In genomic region chr1:180743868-180744267, GRCh38 we compare ENCODE assay signal across 25 cellular contexts.
"Had no signal": no experiment of that assay in that cellular context is flagged by ENCODE, and none has a peak within 500 bp of the region (broad histone marks: within the 10 kb centered on the region; RNA-seq: fewer than 3 reads in every experiment).

No MANE protein-coding gene starts in this region.

- ATAC-seq: natural killer cell; psoas muscle; right cardiac atrium; right lobe of liver; stimulated activated effector memory CD8-positive, alpha-beta T cell treated with anti-CD3 and anti-CD28 coated beads, Interleukin-12 subunit alpha, Interleukin-12 subunit beta, amount 100 ng/mL, for 72 hours; stimulated activated naive B cell treated with anti-CD40 and anti-IgM and Interleukin-4, amounts not matched to agents 10 μg/mL and 1 μg/mL and 100 μg/mL, for 72 hours had no signal

- H3K36me3 Mint-ChIP-seq: stimulated activated effector memory CD8-positive, alpha-beta T cell treated with anti-CD3 and anti-CD28 coated beads, Interleukin-12 subunit alpha, Interleukin-12 subunit beta, amount 100 ng/mL, for 72 hours had no signal

- H3K4me3 Mint-ChIP-seq: natural killer cell; nephron; neural progenitor cell; stimulated activated effector memory CD8-positive, alpha-beta T cell treated with anti-CD3 and anti-CD28 coated beads, Interleukin-12 subunit alpha, Interleukin-12 subunit beta, amount 100 ng/mL, for 72 hours; stimulated activated naive B cell treated with anti-CD40 and anti-IgM and Interleukin-4, amounts not matched to agents 10 μg/mL and 1 μg/mL and 100 μg/mL, for 72 hours; stimulated activated naive CD8-positive, alpha-beta T cell treated with anti-CD3 and anti-CD28 coated beads, Interleukin-15, Interleukin-2, amounts not matched to agents 100 ng/mL and 50 ng/mL, for 24 hours had no signal

- DNase-seq: natural killer cell; occipital lobe; ovary; posterior cingulate gyrus; psoas muscle; right cardiac atrium; right lobe of liver; sigmoid colon; small intestine; stimulated activated CD4-positive, alpha-beta T cell treated with anti-CD3 and anti-CD28 coated beads, Interleukin-15, amount 100 ng/mL, for 24 hours; stimulated activated CD4-positive, alpha-beta T cell treated with anti-CD3 and anti-CD28 coated beads, Interleukin-2, amount 100 ng/mL, for 24 hours; stimulated activated CD4-positive, alpha-beta T cell treated with anti-CD3 and anti-CD28 coated beads, Interleukin-2, amount 100 ng/mL, for 48 hours; stimulated activated CD4-positive, alpha-beta T cell treated with anti-CD3 and anti-CD28 coated beads, Interleukin-4, amount 100 ng/mL, for 24 hours; stimulated activated naive B cell treated with anti-CD40 and anti-IgM and Interleukin-4, amounts not matched to agents 10 μg/mL and 1 μg/mL and 100 μg/mL, for 72 hours; stimulated activated naive CD4-positive, alpha-beta T cell treated with Interleukin-2 at 50 U/mL for 16 hours; stomach; thyroid gland; trophoblast cell; upper lobe of left lung had no signal

- FAIRE-seq: small intestine, urothelium cell line had no signal

- H3K4me1 Mint-ChIP-seq: nephron; neural progenitor cell; stimulated activated effector memory CD8-positive, alpha-beta T cell treated with anti-CD3 and anti-CD28 coated beads, Interleukin-12 subunit alpha, Interleukin-12 subunit beta, amount 100 ng/mL, for 72 hours had no signal

- H3K27me3 Mint-ChIP-seq: progenitor cell of endocrine pancreas; stimulated activated naive B cell treated with anti-CD40 and anti-IgM and Interleukin-4, amounts not matched to agents 10 μg/mL and 1 μg/mL and 100 μg/mL, for 72 hours; stimulated activated naive CD8-positive, alpha-beta T cell treated with anti-CD3 and anti-CD28 coated beads, Interleukin-15, Interleukin-2, amounts not matched to agents 100 ng/mL and 50 ng/mL, for 24 hours had no signal

- H3K27ac Mint-ChIP-seq: natural killer cell; nephron; neural progenitor cell; progenitor cell of endocrine pancreas; stimulated activated effector memory CD8-positive, alpha-beta T cell treated with anti-CD3 and anti-CD28 coated beads, Interleukin-12 subunit alpha, Interleukin-12 subunit beta, amount 100 ng/mL, for 72 hours; stimulated activated naive B cell treated with anti-CD40 and anti-IgM and Interleukin-4, amounts not matched to agents 10 μg/mL and 1 μg/mL and 100 μg/mL, for 72 hours; stimulated activated naive CD8-positive, alpha-beta T cell treated with anti-CD3 and anti-CD28 coated beads, Interleukin-15, Interleukin-2, amounts not matched to agents 100 ng/mL and 50 ng/mL, for 24 hours had no signal
